Comparison of ENCODE assay signal across 8 cellular contexts in the genomic region with DNA sequence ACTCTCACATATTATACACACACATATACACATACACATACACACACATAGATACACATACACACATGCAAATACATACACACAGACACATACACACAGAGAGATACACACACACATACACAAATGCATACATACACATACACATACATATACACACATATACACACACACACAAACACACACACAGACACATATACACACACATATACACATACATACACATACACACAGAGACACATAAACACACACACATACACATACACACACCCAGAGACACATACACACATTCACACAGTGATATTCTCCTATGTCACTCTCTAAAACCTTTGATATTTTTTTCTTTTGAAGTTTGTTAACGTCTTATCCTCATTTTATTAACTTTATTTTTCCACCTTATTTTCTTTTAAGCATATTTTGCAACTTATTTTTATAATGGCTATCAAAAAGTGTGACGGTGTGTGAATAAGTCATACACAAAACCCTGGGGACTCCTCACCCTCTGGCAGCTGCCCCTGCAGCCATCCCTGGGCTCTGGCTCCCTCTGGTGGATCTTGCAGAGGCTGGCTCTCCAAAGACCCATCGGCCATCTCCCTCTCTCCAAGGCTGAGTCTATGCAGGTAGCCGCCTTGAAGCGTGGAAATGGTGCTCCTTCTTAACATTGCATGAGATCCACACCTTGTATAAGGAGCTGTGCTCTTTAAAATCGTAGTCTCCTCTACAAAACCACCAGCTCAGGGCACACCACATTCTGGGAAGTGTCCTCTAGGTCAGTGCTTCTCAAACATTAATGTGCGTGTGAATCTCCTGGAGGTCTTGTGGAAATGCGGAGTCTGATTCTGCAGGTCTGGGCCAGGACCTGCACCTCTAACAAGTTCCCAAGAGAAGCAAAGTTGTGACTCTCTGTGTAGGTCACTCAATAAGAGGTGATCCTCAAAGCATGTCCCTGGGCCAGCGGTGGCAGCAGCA. TPM values are rescaled to one million over a fixed set of nuclear protein-coding genes. Genes with fewer than 3 reads are reported as not detected.
DNase-seq lines count a peak whose midpoint lies in the region; ATAC-seq lines count a peak whose summit lies in the region.

No MANE protein-coding gene starts in this region.

- no peak overlapping the region for H3K4me3 ChIP-seq in effector memory CD4-positive, alpha-beta T cell (ENCODE audit: insufficient read depth, low read depth, low read length, poor library complexity, severe bottlenecking)
- H3K4me3 ChIP-seq in mesendoderm (ENCODE audit: low read length): no peak overlapping the region

- no peak overlapping the region for H4K5ac ChIP-seq in mesendoderm (ENCODE audit: low read length)

- no peak overlapping the region for H3K4me2 ChIP-seq in mesendoderm (ENCODE audit: low read length)

- no peaks in the 10 kb centered on the region for H3K4me1 ChIP-seq in effector memory CD4-positive, alpha-beta T cell (ENCODE audit: control insufficient read depth, insufficient read depth, low read length, poor library complexity, severe bottlenecking)
- H3K4me1 ChIP-seq in mesendoderm (ENCODE audit: control insufficient read depth, low read depth, low read length): no peaks in the 10 kb centered on the region

- no peak overlapping the region for H4K8ac ChIP-seq in mesendoderm (ENCODE audit: low read depth, low read length)

- DNase-seq in DMS79 treated with DMSO at 0.1 percent for 48 hours (lab: John Stamatoyannopoulos, UW) (peak; percentile 22), HCEC 1CT (peak; percentile 48), NCI-H2227 (lab: John Stamatoyannopoulos, UW; ENCODE audit: unreplicated experiment) (peak; percentile 67), mesendoderm (peak; percentile 80)
- DNase-seq in activated CD4-positive, alpha-beta T cell treated with anti-CD3 and anti-CD28 coated beads, Interleukin-2, amount 50 U/mL, for 1 hour: peak; percentile 48
- peak; percentile 2 to 5 (median 2) for DNase-seq in effector memory CD4-positive, alpha-beta T cell
- peak; percentile 36 for DNase-seq in stimulated activated CD8-positive, alpha-beta memory T cell treated with anti-CD3 and anti-CD28 coated beads, Interleukin-4, amount 100 ng/mL, for 24 hours (ENCODE audit: low read depth)

- 100% methylated on average over 1 of the region's 9 CpGs for WGBS in mesendoderm (ENCODE audit: extremely low coverage, insufficient coverage, low lambda C conversion rate)

- H3K27me3 ChIP-seq in effector memory CD4-positive, alpha-beta T cell (replicated peaks; ENCODE audit: control insufficient read depth, insufficient read depth, low read length, poor library complexity, severe bottlenecking): no peaks in the 10 kb centered on the region
- no peaks in the 10 kb centered on the region for H3K27me3 ChIP-seq in mesendoderm (ENCODE audit: insufficient read depth, low read length, poor library complexity)

- no peaks in the 10 kb centered on the region for H3K36me3 ChIP-seq in effector memory CD4-positive, alpha-beta T cell (ENCODE audit: control insufficient read depth, insufficient read depth, low read length)
- no peaks in the 10 kb centered on the region for H3K36me3 ChIP-seq in mesendoderm (ENCODE audit: control insufficient read depth, insufficient read depth, low read length)

- H2AK5ac ChIP-seq in mesendoderm (ENCODE audit: low read length): no peak overlapping the region

- H3K27ac ChIP-seq in effector memory CD4-positive, alpha-beta T cell (ENCODE audit: insufficient read depth, low read length, poor library complexity, severe bottlenecking): no peak overlapping the region
- H3K27ac ChIP-seq in mesendoderm (ENCODE audit: low read depth, low read length): no peak overlapping the region

- H3K18ac ChIP-seq in mesendoderm (ENCODE audit: low read length): no peak overlapping the region

- no peak overlapping the region for H2BK5ac ChIP-seq in mesendoderm (ENCODE audit: low read length)

- no peak overlapping the region for H2BK120ac ChIP-seq in mesendoderm (ENCODE audit: low read depth, low read length)

- no peak overlapping the region for H3K23ac ChIP-seq in mesendoderm (ENCODE audit: low read length)

- no peak overlapping the region for H2BK15ac ChIP-seq in mesendoderm (replicated peaks; ENCODE audit: low read depth)

- no peaks in the 10 kb centered on the region for H3K79me1 ChIP-seq in mesendoderm (ENCODE audit: low read length)

- no peak overlapping the region for H3K9ac ChIP-seq in mesendoderm (ENCODE audit: low read length)

- no peak overlapping the region for H3K4ac ChIP-seq in mesendoderm (ENCODE audit: low read depth, low read length)

- no peaks in the 10 kb centered on the region for H3K9me3 ChIP-seq in effector memory CD4-positive, alpha-beta T cell (ENCODE audit: control insufficient read depth, low read length)

- no peak for ATAC-seq in GM18909 (IDR thresholded peaks at IDR 0.05; ENCODE audit: poor library complexity, unreplicated experiment)

- no peaks in the 10 kb centered on the region for H3K79me2 ChIP-seq in mesendoderm (ENCODE audit: control insufficient read depth, insufficient read depth, low read length)

- H3K56ac ChIP-seq in mesendoderm (ENCODE audit: low read length): no peak overlapping the region

RNA-seq across cellular contexts. Expression of gene C10orf120, which starts 4.1 kb away (rescaled TPM):
- not detected for polyA plus RNA-seq in mesendoderm (2013, experiment 1 of 2)
- not detected for polyA plus RNA-seq in mesendoderm (2013, experiment 2 of 2)

Comparison
In these comparisons a context has a peak if more than half of its experiments do, and no peak if none do; other contexts are left out.
1. DNase-seq: peak in every context shown above with its lines; median percentile 80 in mesendoderm; 67 in NCI-H2227; 48 in HCEC 1CT; 48 in activated CD4-positive, alpha-beta T cell treated with anti-CD3 and anti-CD28 coated beads, Interleukin-2, amount 50 U/mL, for 1 hour; 36 in stimulated activated CD8-positive, alpha-beta memory T cell treated with anti-CD3 and anti-CD28 coated beads, Interleukin-4, amount 100 ng/mL, for 24 hours; 22 in DMS79 treated with DMSO at 0.1 percent for 48 hours; 2 in effector memory CD4-positive, alpha-beta T cell.